ENCODE assay signal across 12 cellular contexts in the genomic region with DNA sequence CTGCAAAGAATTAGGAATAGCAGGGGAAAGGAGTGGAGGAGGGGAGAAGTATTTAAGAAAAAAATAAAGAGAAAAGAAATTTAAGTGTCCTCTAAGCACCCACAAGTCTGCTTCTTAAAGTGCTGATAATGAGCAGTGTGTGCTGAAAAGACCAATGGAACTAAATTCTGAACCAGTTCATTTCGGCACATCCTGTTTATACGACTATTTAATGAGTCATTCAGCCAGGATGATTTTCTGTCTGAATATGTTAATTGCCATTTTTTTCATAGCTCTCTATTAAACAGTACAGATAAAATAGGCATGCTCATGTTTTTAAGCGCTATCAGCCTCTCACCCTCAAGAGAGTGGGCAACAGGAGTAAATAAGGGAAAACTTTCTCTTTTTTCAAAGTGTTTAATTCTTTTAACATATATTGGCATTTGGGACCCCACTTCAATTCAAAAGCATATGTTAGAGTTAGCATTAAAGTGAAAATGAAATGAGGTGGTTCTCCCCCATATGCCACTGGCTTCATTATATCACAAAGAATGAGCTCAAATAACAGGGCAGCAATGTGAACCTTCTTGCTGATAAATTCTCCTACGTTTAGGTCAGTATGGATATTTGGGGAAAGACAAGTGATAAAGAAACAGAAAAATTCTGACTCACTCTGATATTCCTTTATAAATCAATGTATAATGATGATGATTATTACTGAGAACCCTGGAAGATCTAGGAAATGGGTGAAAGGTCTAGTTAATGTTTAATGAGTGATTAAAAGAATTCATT.
DNase-seq lines count a peak whose midpoint lies in the region; ATAC-seq and TF ChIP-seq lines count a peak whose summit lies in the region.
"Had no signal": no experiment of that assay in that cellular context is flagged by ENCODE, and none has a peak within 500 bp of the region (broad histone marks: within the 10 kb centered on the region; RNA-seq: fewer than 3 reads in every experiment).

No MANE protein-coding gene starts in this region.

- ATAC-seq in GM21737 (IDR thresholded peaks at IDR 0.05; ENCODE audit: unreplicated experiment) = no peak
- no peak for ATAC-seq in HG02763 (IDR thresholded peaks at IDR 0.05; ENCODE audit: unreplicated experiment)
- ATAC-seq: left colon had no signal

- H3K4me1 Mint-ChIP-seq in HFFc6 (ENCODE audit: low read depth) = peaks cover 84% of the 10 kb centered on the region

- DNase-seq in HFFc6 (peak; percentile 88), astrocyte of the spinal cord (ENCODE audit: low read depth, low spot score) (peak; percentile 88), hepatic stellate cell (ENCODE audit: low spot score) (peak; percentile 46), NCI-H2196 treated with DMSO at 0.1 percent for 48 hours (lab: John Stamatoyannopoulos, UW; ENCODE audit: unreplicated experiment) (no peak), DMS153 (lab: John Stamatoyannopoulos, UW) (no peak)
- DNase-seq: activated CD4-positive, CD25-positive, alpha-beta regulatory T cell treated with anti-CD3 and anti-CD28 coated beads, Interleukin-2, amount 50 U/mL, for 72 hours; amniotic stem cell; left colon; stimulated activated CD4-positive, alpha-beta T cell treated with anti-CD3 and anti-CD28 coated beads, Interleukin-4, amount 100 ng/mL, for 4 hours had no signal

- in situ Hi-C loops in astrocyte of the spinal cord (cut with HindIII; ENCODE audit: low sequenced_read_pairs) = no loop called here

- H3K27ac Mint-ChIP-seq in HFFc6 = peak overlapping the region; percentile 91

- no peak overlapping the region for H3K4me3 ChIP-seq in astrocyte of the spinal cord (ENCODE audit: low read depth, low read length)

- H3K27ac ChIP-seq in temporal lobe (ENCODE audit: low read depth, low read length) = peak overlapping the region; percentile 28

- H3K4me3 Mint-ChIP-seq in HFFc6 = peak overlapping the region; percentile 78

- H3K27me3 Mint-ChIP-seq in HFFc6 (ENCODE audit: insufficient read depth) = no peaks in the 10 kb centered on the region; the same call in 1 of the 2 replicates

- H3K36me3 Mint-ChIP-seq in HFFc6 (ENCODE audit: low read depth) = peaks cover 18% of the 10 kb centered on the region

- TF ChIP-seq CTCF in HFFc6 (IDR thresholded peaks at IDR 0.05) = no peak
- TF ChIP-seq CTCF in astrocyte of the spinal cord (IDR thresholded peaks at IDR 0.05; ENCODE audit: low read depth, low read length) = no peak

- H3K9me3 Mint-ChIP-seq in HFFc6 = no peaks in the 10 kb centered on the region

Comparison
In these comparisons a context has a peak if more than half of its experiments do, and no peak if none do; other contexts are left out.
1. DNase-seq: peak in HFFc6 (single experiment), astrocyte of the spinal cord (single experiment) and hepatic stellate cell (single experiment); none in NCI-H2196 treated with DMSO at 0.1 percent for 48 hours (single experiment) and DMS153 (single experiment).